ENCODE assay signal across 18 cellular contexts in genomic region chr10:36499696-36500095, GRCh38.
"Had no signal": no experiment of that assay in that cellular context is flagged by ENCODE, and none has a peak within 500 bp of the region (broad histone marks: within the 10 kb centered on the region; RNA-seq: fewer than 3 reads in every experiment).

No MANE protein-coding gene starts in this region.

- ATAC-seq: activated CD4-positive, CD25-positive, alpha-beta regulatory T cell treated with anti-CD3 and anti-CD28 coated beads, Interleukin-2, amount 50 U/mL, for 24 hours; activated CD8-positive, alpha-beta memory T cell treated with anti-CD3 and anti-CD28 coated beads, Interleukin-2, amount 10 ng/mL, durations not matched to agents 7 days and 5 days; activated naive CD4-positive, alpha-beta T cell treated with anti-CD3 and anti-CD28 coated beads, Interleukin-2, amount 50 U/mL, for 72 hours; esophagus mucosa; heart left ventricle; pancreas; stimulated activated naive CD8-positive, alpha-beta T cell treated with anti-CD3 and anti-CD28 coated beads, Interleukin-15, Interleukin-2, amounts not matched to agents 100 U/mL and 50 U/mL, for 24 hours; upper lobe of right lung had no signal

- H3K27me3 ChIP-seq: heart left ventricle, pancreas, upper lobe of right lung had no signal

- H3K4me1 ChIP-seq: left ventricle myocardium inferior, pancreas, upper lobe of right lung had no signal

- H3K4me3 ChIP-seq: heart left ventricle, left ventricle myocardium inferior, pancreas, upper lobe of right lung had no signal

- DNase-seq: activated CD4-positive, alpha-beta T cell treated with anti-CD3 and anti-CD28 coated beads, Interleukin-2, amount 50 U/mL, for 4 hours; activated CD8-positive, alpha-beta memory T cell treated with anti-CD3 and anti-CD28 coated beads, Interleukin-2, amount 10 ng/mL, durations not matched to agents 7 days and 5 days; activated effector memory CD4-positive, alpha-beta T cell treated with Interleukin-2 at 50 U/mL for 16 hours; activated T-cell treated with anti-CD3 and anti-CD28 coated beads, Interleukin-2, amount 50 U/mL, for 24 hours; amniotic stem cell; cerebellar nuclear complex; endodermal cell; foreskin melanocyte; heart left ventricle; left ventricle myocardium inferior; pancreas; stimulated activated CD4-positive, alpha-beta T cell treated with anti-CD3 and anti-CD28 coated beads, Interleukin-4, amount 100 ng/mL, for 1 hour; stimulated activated CD8-positive, alpha-beta memory T cell treated with anti-CD3 and anti-CD28 coated beads, Interleukin-4, amount 100 ng/mL, for 48 hours; stimulated activated naive CD8-positive, alpha-beta T cell treated with anti-CD3 and anti-CD28 coated beads, Interleukin-15, Interleukin-2, amounts not matched to agents 100 U/mL and 50 U/mL, for 24 hours; upper lobe of right lung had no signal

- H3K27ac ChIP-seq: heart left ventricle, left ventricle myocardium inferior, pancreas, upper lobe of right lung had no signal

- H3K36me3 ChIP-seq: heart left ventricle, left ventricle myocardium inferior, pancreas, upper lobe of right lung had no signal

- H3K9me3 ChIP-seq: heart left ventricle, left ventricle myocardium inferior, pancreas, upper lobe of right lung had no signal
